3 cellular contexts compared by ENCODE assay signal in the genomic region with DNA sequence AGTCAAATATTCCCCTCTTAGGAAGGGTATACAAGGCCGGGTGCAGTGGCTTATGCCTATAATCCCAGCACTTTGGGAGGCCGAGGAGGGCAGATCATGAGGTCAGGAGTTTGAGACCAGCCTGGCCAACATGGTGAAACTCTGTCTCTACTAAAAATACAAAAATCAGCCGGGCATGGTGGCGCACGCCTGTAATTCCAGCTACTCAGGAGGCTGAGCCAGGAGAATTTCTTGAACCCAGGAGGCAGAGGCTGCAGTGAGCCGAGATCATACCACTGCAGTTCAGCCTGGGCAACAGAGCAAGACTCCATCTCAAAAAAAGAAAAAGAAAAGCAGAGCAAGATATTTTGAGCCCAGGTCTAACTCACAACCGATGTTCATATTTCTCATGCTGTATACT. TPM values are rescaled to one million over a fixed set of nuclear protein-coding genes. Genes with fewer than 3 reads are reported as not detected.
"Had no signal": no experiment of that assay in that cellular context is flagged by ENCODE, and none has a peak within 500 bp of the region (broad histone marks: within the 10 kb centered on the region; RNA-seq: fewer than 3 reads in every experiment).

No MANE protein-coding gene starts in this region.

RNA-seq across cellular contexts. Expression of a gene that starts 37.5 kb away (rescaled TPM):
- total RNA-seq: HT-29, NCI-H460, Right ventricle myocardium inferior had no signal
